18 cellular contexts compared by ENCODE assay signal in the genomic region with DNA sequence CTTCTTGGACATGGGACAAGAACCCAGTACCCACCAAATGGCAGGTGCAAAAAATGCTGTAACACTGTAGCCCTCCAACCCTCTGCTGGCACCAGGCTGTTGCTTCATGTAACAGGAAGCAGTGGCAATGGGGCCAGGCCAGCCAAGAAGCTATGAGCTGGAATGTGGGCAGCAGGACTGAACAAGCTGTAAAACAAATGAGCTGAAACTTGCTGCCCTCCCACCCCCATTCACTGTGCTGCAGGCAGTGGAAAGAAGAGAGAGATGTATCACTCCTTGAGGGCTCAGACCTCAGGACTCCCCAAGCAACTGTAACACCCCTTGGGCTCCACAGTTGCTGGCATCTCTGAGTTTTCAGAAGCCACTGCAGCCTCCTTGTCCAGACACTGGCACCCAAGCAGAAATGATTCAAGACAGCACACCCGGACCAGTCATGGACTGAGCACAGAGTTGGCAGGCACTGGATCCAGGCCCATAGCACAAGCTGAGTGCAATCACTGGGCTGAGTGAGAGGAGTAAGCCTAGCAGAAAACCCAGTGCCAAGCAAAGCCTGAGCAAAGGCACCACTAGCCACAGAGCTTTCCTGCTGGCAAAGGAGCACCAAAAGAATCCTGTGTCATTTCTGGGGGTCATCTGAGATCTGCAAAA.
A peak's percentile ranks its signal among the peaks of the same experiment; 100 is the strongest.
DNase-seq lines count a peak whose midpoint lies in the region; ATAC-seq and TF ChIP-seq lines count a peak whose summit lies in the region.
"Had no signal": no experiment of that assay in that cellular context is flagged by ENCODE, and none has a peak within 500 bp of the region (broad histone marks: within the 10 kb centered on the region; RNA-seq: fewer than 3 reads in every experiment).

No MANE protein-coding gene starts in this region.

- BruUV-seq in OCI-LY7 (replicated peaks; lab: Mats Ljungman, UMichigan) = no TSS peak

- H3K4me1 ChIP-seq in OCI-LY7 (ENCODE audit: insufficient read depth, low read length, poor library complexity, severe bottlenecking) = no peaks in the 10 kb centered on the region
- no peaks in the 10 kb centered on the region for H3K4me1 ChIP-seq in uterus

- H3K4me3 ChIP-seq in OCI-LY7 (ENCODE audit: low read depth, low read length, poor library complexity, severe bottlenecking) (no peak overlapping the region), uterus (no peak overlapping the region)
- H3K4me3 ChIP-seq: SK-N-MC had no signal

- CTCF ChIA-PET in OCI-LY7 (lab: Charles Lee; ENCODE audit: unreplicated experiment) = no interaction called here

- H3K9me2 ChIP-seq in OCI-LY7 (ENCODE audit: insufficient read depth, low read length) = no peaks in the 10 kb centered on the region

- H3K27ac ChIP-seq in OCI-LY7 (ENCODE audit: low read depth, low read length, poor library complexity, severe bottlenecking) = no peak overlapping the region
- peak overlapping the region; percentile 59 to 78 for H3K27ac ChIP-seq in uterus
- H3K27ac ChIP-seq: 22Rv1, SK-N-MC had no signal

- no peak overlapping the region for H3K4me2 ChIP-seq in OCI-LY7 (ENCODE audit: low read length)

- H3K36me3 ChIP-seq in OCI-LY7 (ENCODE audit: insufficient read depth, low read length) (no peaks in the 10 kb centered on the region), uterus (no peaks in the 10 kb centered on the region)

- H3K9me3 ChIP-seq in OCI-LY7 (ENCODE audit: low read length) (no peaks in the 10 kb centered on the region), uterus (peaks cover 0 to 3% of the 10 kb centered on the region in 2 donors)

- H3K79me2 ChIP-seq in OCI-LY7 (ENCODE audit: insufficient read depth, low read depth, low read length) = no peaks in the 10 kb centered on the region

- ATAC-seq in esophagus mucosa (peak; percentile 67), GM19395 (IDR thresholded peaks at IDR 0.05; ENCODE audit: unreplicated experiment) (no peak), HG03108 (IDR thresholded peaks at IDR 0.05; ENCODE audit: unreplicated experiment) (no peak)

- DNase-seq in DMS 273 (lab: John Stamatoyannopoulos, UW; ENCODE audit: unreplicated experiment) = peak; percentile 2
- DNase-seq in DMS 273 treated with DMSO at 0.1 percent for 48 hours (lab: John Stamatoyannopoulos, UW) = no peak
- DNase-seq in OCI-LY7 (ENCODE audit: low spot score) = peak; percentile 2
- DNase-seq in uterus = peak in 1 of 2 donors; percentile 16
- DNase-seq in NCI-H187 treated with DMSO at 0.1 percent for 48 hours (lab: John Stamatoyannopoulos, UW) = no peak
- DNase-seq: DMS153, GOT3, KG1, NCI-H1092, NCI-H146, NCI-H2081, NCI-H446 treated with DMSO at 0.1 percent for 48 hours, SHP77 had no signal

- POLR2A ChIA-PET in OCI-LY7 (lab: Charles Lee) = no interaction called here

- no peaks in the 10 kb centered on the region for H3K27me3 ChIP-seq in uterus

- H2AFZ ChIP-seq in OCI-LY7 (ENCODE audit: low read length) = no peak overlapping the region

- no peak for TF ChIP-seq POLR2A in uterus (IDR thresholded peaks at IDR 0.05)

- intact Hi-C loops in OCI-LY7 (cut with micrococcal nuclease; ENCODE audit: unreplicated experiment) (no loop called here), uterus (cut with DNase I; ENCODE audit: low total_unique reads) (no loop called here)

- H4K20me1 ChIP-seq in OCI-LY7 (ENCODE audit: insufficient read depth, low read length) = no peaks in the 10 kb centered on the region

- no peak for TF ChIP-seq CTCF in OCI-LY7 (conservative IDR thresholded peaks at IDR 0.05; ENCODE audit: low read length)
- no peak for TF ChIP-seq CTCF in uterus (IDR thresholded peaks at IDR 0.05)

Comparison
In these comparisons a context has a peak if more than half of its experiments do, and no peak if none do; other contexts are left out.
1. DNase-seq: peak in DMS 273 (single experiment) and OCI-LY7 (single experiment); none in DMS 273 treated with DMSO at 0.1 percent for 48 hours (single experiment) and NCI-H187 treated with DMSO at 0.1 percent for 48 hours (single experiment).